In genomic region chr16:48232459-48233040, GRCh38 we compare ENCODE assay signal across 1 cellular context.
TF ChIP-seq lines count a peak whose summit lies in the region.

No MANE protein-coding gene starts in this region.

TF ChIP-seq in GM12878, 131 proteins besides CTCF, POLR2A, EP300 and RAD21:
- no peak for TF ChIP-seq IRF4 (IDR thresholded peaks at IDR 0.05; ENCODE audit: low read depth, low read length)
- peak; percentile 78 for TF ChIP-seq ZBTB40 (IDR thresholded peaks at IDR 0.05; ENCODE audit: borderline replicate concordance)
- no peak for TF ChIP-seq HDAC2 (IDR thresholded peaks at IDR 0.05)
TF ChIP-seq in GM12878: peak in this region for 1.
